ENCODE assay signal across 1 cellular context in genomic region chr3:18830087-18830486, GRCh38.
TF ChIP-seq lines count a peak whose summit lies in the region.

No MANE protein-coding gene starts in this region.

TF ChIP-seq in SK-N-SH treated with all-trans-retinoic acid at 6 μM for 48 hours, 23 proteins besides CTCF, POLR2A, EP300 and RAD21 (continued from another document):
- TF ChIP-seq TSHZ2 (CRISPR knock-in tag; IDR thresholded peaks at IDR 0.05) = no peak
- TF ChIP-seq CREB5 (CRISPR knock-in tag; IDR thresholded peaks at IDR 0.05; ENCODE audit: low read depth) = no peak
- no peak for TF ChIP-seq GLIS3 (CRISPR knock-in tag; IDR thresholded peaks at IDR 0.05)
- TF ChIP-seq TOX (CRISPR knock-in tag; IDR thresholded peaks at IDR 0.05; ENCODE audit: borderline replicate concordance) = no peak
- no peak for TF ChIP-seq ARNTL (CRISPR knock-in tag; IDR thresholded peaks at IDR 0.05; ENCODE audit: borderline replicate concordance, low read depth)
